ENCODE assay signal across 8 cellular contexts in the genomic region with DNA sequence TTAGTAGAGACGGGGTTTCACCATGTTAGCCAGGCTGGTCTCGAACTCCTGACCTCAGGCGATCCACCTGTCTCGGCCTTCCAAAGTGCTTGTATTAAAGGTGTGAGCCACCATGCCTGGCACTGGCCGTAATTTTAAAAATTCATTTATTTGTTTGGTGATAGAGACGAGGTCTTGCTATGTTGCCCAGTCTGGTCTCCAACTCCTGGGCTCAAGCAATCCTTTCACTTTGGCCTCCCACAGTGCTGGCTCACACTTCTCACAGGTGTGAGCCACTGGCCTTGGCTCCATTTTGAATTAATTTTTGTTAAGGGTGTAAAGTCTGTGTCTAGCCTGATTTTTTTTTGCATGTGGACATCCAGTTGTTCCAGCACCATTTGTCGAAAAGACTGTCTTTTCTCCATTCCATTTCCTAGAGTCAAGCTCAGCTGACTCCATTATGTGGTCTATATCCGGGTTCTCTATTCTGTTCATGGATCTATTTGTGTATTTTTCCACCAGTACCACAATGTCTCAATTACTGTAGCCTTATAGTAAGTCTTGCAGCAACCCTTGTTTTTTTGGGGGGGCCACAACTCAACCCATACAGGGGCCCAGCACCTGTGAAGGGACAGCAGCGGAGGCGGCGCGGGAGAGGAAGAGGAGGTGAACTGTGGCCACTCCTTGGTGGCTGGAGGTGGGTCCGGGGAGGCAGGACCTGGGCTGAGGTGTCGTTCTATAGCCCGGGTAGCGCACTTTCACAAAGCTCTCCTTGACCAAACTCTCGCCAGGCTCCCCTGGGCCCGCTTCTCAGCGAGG. TPM values are rescaled to one million over a fixed set of nuclear protein-coding genes. Genes with fewer than 3 reads are reported as not detected.
DNase-seq lines count a peak whose midpoint lies in the region; ATAC-seq, FAIRE-seq and TF ChIP-seq lines count a peak whose summit lies in the region.

No MANE protein-coding gene starts in this region.

- H3K36me3 ChIP-seq in iPS DF 6.9 (ENCODE audit: control insufficient read depth, insufficient read depth, low read length) = no peaks in the 10 kb centered on the region
- H3K36me3 ChIP-seq in stomach = no peaks in the 10 kb centered on the region

- ATAC-seq in GM18511 (IDR thresholded peaks at IDR 0.05; ENCODE audit: unreplicated experiment) (peak; percentile 19), HG02610 (IDR thresholded peaks at IDR 0.05; ENCODE audit: unreplicated experiment) (peak; percentile 9)

- H3K27ac ChIP-seq in iPS DF 6.9 (ENCODE audit: low read length) (no peak overlapping the region), stomach (peak overlapping the region; percentile 98 to 100 (median 100))

- no peak for TF ChIP-seq POLR2A in stomach (IDR thresholded peaks at IDR 0.05)

- intact Hi-C loops in stomach (cut with DNase I; ENCODE audit: low total_unique reads) = no loop called here

- no peaks in the 10 kb centered on the region; the same call in none of the 2 replicates for H3K4me1 ChIP-seq in iPS DF 6.9 (ENCODE audit: control insufficient read depth, insufficient read depth, low read length)
- H3K4me1 ChIP-seq in stomach = peaks cover 22 to 53% (median 41%) of the 10 kb centered on the region in 4 donors

- TF ChIP-seq CTCF in WI38 (IDR thresholded peaks at IDR 0.05; ENCODE audit: low read depth, low read length) = no peak
- TF ChIP-seq CTCF in stomach (IDR thresholded peaks at IDR 0.05) = no peak

- DNase-seq in iPS DF 6.9 (ENCODE audit: low read depth, low spot score) (no peak), stomach (no peak), mucosa of gallbladder (ENCODE audit: low spot score) (no peak), NCI-H2227 (lab: John Stamatoyannopoulos, UW; ENCODE audit: unreplicated experiment) (no peak), frontal cortex (ENCODE audit: low spot score in 2 of 2) (no peak)

- no peak for FAIRE-seq in frontal cortex (lab: Jason Lieb, UNC)

- H3K9me3 ChIP-seq in iPS DF 6.9 (ENCODE audit: control insufficient read depth, insufficient read depth, low read length) (no peaks in the 10 kb centered on the region), stomach (no peaks in the 10 kb centered on the region)

- no CpG with 5 or more reads among the region's 19 CpGs for WGBS in iPS DF 6.9 (ENCODE audit: insufficient coverage, insufficient read length)
- WGBS in stomach, 5 donors = 36 to 43% (median 42%) methylated on average over 19 of the region's 19 CpGs

- TF ChIP-seq EP300 in stomach (IDR thresholded peaks at IDR 0.05) = no peak

- H3K27me3 ChIP-seq in iPS DF 6.9 (ENCODE audit: control insufficient read depth, insufficient read depth, low read length) (peaks cover 34% of the 10 kb centered on the region), stomach (peaks cover 0 to 21% (median 0%) of the 10 kb centered on the region in 3 donors)

- H3K4me3 ChIP-seq in WI38 (ENCODE audit: low read depth, low read length) (peak overlapping the region; percentile 74), iPS DF 6.9 (ENCODE audit: low read length) (peak overlapping the region; percentile 56; the same call in 1 of the 2 replicates), stomach (peak overlapping the region; percentile 71 to 81 (median 81))

RNA-seq across cellular contexts. Expression of gene NSD2, which starts 1.5 kb away (rescaled TPM):
- total RNA-seq in stomach (100 to 1,000 TPM in 2 of 5 donors, 10 to 100 TPM in 3; 55.6 to 176 (median 66.1) TPM), mucosa of gallbladder (45.9 TPM), frontal cortex (113 TPM)
- 10 to 100 TPM in 1 of 3 donors, 1 to 10 TPM in 2; 4.9 to 10.5 (median 9.4) TPM for polyA plus RNA-seq in stomach

RNA-seq across cellular contexts. Expression of gene LETM1, which starts 13.8 kb away (rescaled TPM):
- total RNA-seq in stomach (100 to 1,000 TPM in 1 of 5 donors, 10 to 100 TPM in 4; 46.4 to 255 (median 58.9) TPM), mucosa of gallbladder (45.0 TPM), frontal cortex (115 TPM)
- polyA plus RNA-seq in stomach = 10 to 100 TPM in 2 of 3 donors, 1 to 10 TPM in 1; 5.3 to 12.2 (median 10.3) TPM
